ENCODE assay signal across 15 cellular contexts in the genomic region with DNA sequence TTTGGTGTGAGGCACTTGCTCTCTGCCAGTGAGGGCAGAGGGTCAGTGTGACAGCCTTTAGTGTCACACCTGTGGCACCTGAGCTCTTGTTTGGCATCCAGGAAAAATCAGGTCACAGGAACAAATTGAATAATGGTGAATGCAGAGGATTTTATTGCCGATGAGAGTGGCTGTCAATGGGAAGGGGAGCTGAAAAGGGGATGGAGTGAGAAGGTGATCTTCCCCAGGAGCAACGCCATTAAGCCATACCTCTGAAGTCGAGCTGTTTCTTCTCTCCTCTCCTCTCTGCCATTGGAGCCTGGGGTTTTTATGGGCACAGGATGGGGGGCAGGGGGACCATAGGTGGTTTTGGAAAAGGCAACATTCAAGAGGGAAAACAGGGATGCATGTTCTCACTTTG. TPM values are rescaled to one million over a fixed set of nuclear protein-coding genes. Genes with fewer than 3 reads are reported as not detected.
DNase-seq lines count a peak whose midpoint lies in the region; ATAC-seq and TF ChIP-seq lines count a peak whose summit lies in the region.
"Had no signal": no experiment of that assay in that cellular context is flagged by ENCODE, and none has a peak within 500 bp of the region (broad histone marks: within the 10 kb centered on the region; RNA-seq: fewer than 3 reads in every experiment).

No MANE protein-coding gene starts in this region.

- H3K27me3 Mint-ChIP-seq in endodermal cell (ENCODE audit: insufficient read depth), result no peaks in the 10 kb centered on the region

- H3K9me3 ChIP-seq in OCI-LY3 (ENCODE audit: insufficient read depth, low read length) (no peaks in the 10 kb centered on the region), endodermal cell (ENCODE audit: control insufficient read depth, low read length) (peaks cover 38% of the 10 kb centered on the region), neutrophil (no peaks in the 10 kb centered on the region), PC-3 (ENCODE audit: low read length) (no peaks in the 10 kb centered on the region), prostate gland (no peaks in the 10 kb centered on the region)
- H3K9me3 ChIP-seq: BE2C had no signal

- H3K4me1 Mint-ChIP-seq in endodermal cell, result peaks cover 11% of the 10 kb centered on the region

- no peaks in the 10 kb centered on the region for H3K36me3 ChIP-seq in OCI-LY3 (replicated peaks; ENCODE audit: low read depth, low read length)
- no peaks in the 10 kb centered on the region for H3K36me3 ChIP-seq in endodermal cell (ENCODE audit: control insufficient read depth, insufficient read depth, low read length)
- no peaks in the 10 kb centered on the region for H3K36me3 ChIP-seq in neutrophil
- H3K36me3 ChIP-seq in PC-3 (ENCODE audit: low read depth, low read length), result no peaks in the 10 kb centered on the region
- no peaks in the 10 kb centered on the region for H3K36me3 ChIP-seq in prostate gland
- H3K36me3 ChIP-seq: BE2C had no signal

- intact Hi-C loops in PC-3 (cut with micrococcal nuclease) (no loop called here), prostate gland (cut with DNase I) (no loop called here)

- DNase-seq in endodermal cell (no peak), SIG-M5 (lab: John Stamatoyannopoulos, UW) (no peak), PC-3 (no peak), prostate gland (ENCODE audit: low spot score) (no peak)
- DNase-seq: BE2C; C1 segment of cervical spinal cord; Caco-2; CD4-positive, CD25-positive, alpha-beta regulatory T cell; GOT3; H7; HFFc6 had no signal

- H2AFZ ChIP-seq in OCI-LY3 (ENCODE audit: low read depth, low read length) (no peak overlapping the region), PC-3 (ENCODE audit: low read length) (no peak overlapping the region)

- 90 to 100% methylated on average over 2 to 3 of the region's 3 CpGs for WGBS in endodermal cell (ENCODE audit: insufficient coverage in 1 of 2, insufficient read length in 1 of 2), 2 experiments
- 95% methylated on average over 3 of the region's 3 CpGs for WGBS in prostate gland

- TF ChIP-seq CTCF in OCI-LY3 (IDR thresholded peaks at IDR 0.05; ENCODE audit: low read depth, low read length), result no peak
- no peak for TF ChIP-seq CTCF in endodermal cell (conservative IDR thresholded peaks at IDR 0.05)
- TF ChIP-seq CTCF in neutrophil (IDR thresholded peaks at IDR 0.05), result no peak
- no peak for TF ChIP-seq CTCF in PC-3 (conservative IDR thresholded peaks at IDR 0.05; ENCODE audit: low read depth, low read length)
- no peak for TF ChIP-seq CTCF in prostate gland (IDR thresholded peaks at IDR 0.05)

- peaks cover 31% of the 10 kb centered on the region for H3K36me3 Mint-ChIP-seq in endodermal cell (ENCODE audit: low read depth)
- H3K36me3 Mint-ChIP-seq: CD4-positive, CD25-positive, alpha-beta regulatory T cell had no signal

- no peak overlapping the region for H3K27ac Mint-ChIP-seq in endodermal cell
- H3K27ac Mint-ChIP-seq: HFFc6 had no signal

- H3K4me3 Mint-ChIP-seq in endodermal cell, result no peak overlapping the region
- H3K4me3 Mint-ChIP-seq: HFFc6 had no signal

- no TSS peak for BruUV-seq in PC-3 (replicated peaks; lab: Mats Ljungman, UMichigan)

- H3K9me3 Mint-ChIP-seq in endodermal cell, result peaks cover 52% of the 10 kb centered on the region

- no peaks in the 10 kb centered on the region for H3F3A ChIP-seq in PC-3 (ENCODE audit: low read length, unreplicated experiment)

- CTCF ChIA-PET in PC-3 (lab: Charles Lee), result no interaction called here

- TF ChIP-seq POLR2A in prostate gland (IDR thresholded peaks at IDR 0.05), result no peak

- H3K4me1 ChIP-seq in OCI-LY3 (ENCODE audit: low read length), result peaks cover 37% of the 10 kb centered on the region
- no peaks in the 10 kb centered on the region for H3K4me1 ChIP-seq in endodermal cell (ENCODE audit: control insufficient read depth, insufficient read depth, low read length)
- peaks cover 7 to 14% of the 10 kb centered on the region in 2 experiments for H3K4me1 ChIP-seq in neutrophil (ENCODE audit: control insufficient read depth in 1 of 2, insufficient read depth in 1 of 2, low read depth in 1 of 2, low read length in 1 of 2)
- peaks cover 8% of the 10 kb centered on the region; the same call in 1 of the 2 replicates for H3K4me1 ChIP-seq in PC-3 (ENCODE audit: insufficient read depth, low read length)
- no peaks in the 10 kb centered on the region for H3K4me1 ChIP-seq in prostate gland (replicated peaks)

- H3K27ac ChIP-seq in OCI-LY3 (ENCODE audit: low read length) (no peak overlapping the region), endodermal cell (ENCODE audit: low read depth, low read length) (no peak overlapping the region), neutrophil (peak overlapping the region; percentile 59), PC-3 (ENCODE audit: low read length) (no peak overlapping the region), prostate gland (no peak overlapping the region)
- H3K27ac ChIP-seq: HL-60 had no signal

- no peak for ATAC-seq in PC-3
- ATAC-seq: HCT116 had no signal

- H3K9ac ChIP-seq in OCI-LY3 (ENCODE audit: low read length) (no peak overlapping the region), endodermal cell (ENCODE audit: extremely low read depth, low read length, poor library complexity, severe bottlenecking) (no peak overlapping the region), PC-3 (ENCODE audit: low read length) (no peak overlapping the region)

- H3K4me3 ChIP-seq in OCI-LY3 (ENCODE audit: low read length), result no peak overlapping the region
- peak overlapping the region; percentile 49 for H3K4me3 ChIP-seq in endodermal cell (ENCODE audit: low read length)
- no peak overlapping the region for H3K4me3 ChIP-seq in neutrophil (ENCODE audit: low read depth in 1 of 2, low read length in 1 of 2)
- H3K4me3 ChIP-seq in PC-3 (ENCODE audit: low read length), result no peak overlapping the region
- no peak overlapping the region for H3K4me3 ChIP-seq in prostate gland

- no peaks in the 10 kb centered on the region for H3K9me2 ChIP-seq in PC-3 (replicated peaks; ENCODE audit: low read length)

- POLR2A ChIA-PET in PC-3 (lab: Charles Lee; ENCODE audit: unreplicated experiment), result no interaction called here

- no peaks in the 10 kb centered on the region for H4K20me1 ChIP-seq in OCI-LY3 (ENCODE audit: insufficient read depth, low read length)
- no peaks in the 10 kb centered on the region; the same call in 1 of the 2 replicates for H4K20me1 ChIP-seq in PC-3 (ENCODE audit: low read length)

- 0 out of 2 replicates have a peak overlapping the region, but pooled peaks have one; percentile 12 for H3K4me2 ChIP-seq in OCI-LY3 (ENCODE audit: low read length)
- no peak overlapping the region for H3K4me2 ChIP-seq in PC-3 (ENCODE audit: low read length)

- H3K27me3 ChIP-seq in OCI-LY3 (ENCODE audit: low read depth, low read length) (no peaks in the 10 kb centered on the region), endodermal cell (ENCODE audit: control insufficient read depth, insufficient read depth, low read length, poor library complexity, severe bottlenecking) (no peaks in the 10 kb centered on the region), neutrophil (no peaks in the 10 kb centered on the region), PC-3 (ENCODE audit: low read length) (no peaks in the 10 kb centered on the region), prostate gland (replicated peaks; ENCODE audit: insufficient read depth) (no peaks in the 10 kb centered on the region)
- H3K27me3 ChIP-seq: BE2C had no signal

- peaks cover 13% of the 10 kb centered on the region for H3K79me2 ChIP-seq in OCI-LY3 (ENCODE audit: low read length)
- H3K79me2 ChIP-seq in PC-3 (ENCODE audit: low read length), result peaks cover 20% of the 10 kb centered on the region

RNA-seq across cellular contexts. Expression of gene HSD17B4, which starts 2.4 kb away (rescaled TPM):
- total RNA-seq in endodermal cell (100 to 1,000 TPM; 453 to 480 TPM), PC-3 (2014; rRNA removed) (101 and 165 TPM in 2 replicates), prostate gland (100 to 1,000 TPM in 1 of 2 donors, 10 to 100 TPM in 1; 93.7 to 225 TPM)
- polyA plus RNA-seq in endodermal cell (2013, experiment 1 of 2), result 154 TPM
- polyA plus RNA-seq in endodermal cell (2013, experiment 2 of 2), result 158 TPM
